ENCODE assay signal across 1 cellular context in genomic region chr10:72691470-72692056, GRCh38.
A peak's percentile ranks its signal among the peaks of the same experiment; 100 is the strongest.
TF ChIP-seq lines count a peak whose summit lies in the region.

No MANE protein-coding gene starts in this region.

TF ChIP-seq in K562, 482 proteins besides CTCF, POLR2A, EP300 and RAD21 (continued from another document and continues in another):
- TF ChIP-seq MLX (CRISPR knock-in tag; conservative IDR thresholded peaks at IDR 0.05), result no peak
- TF ChIP-seq HDAC8 (tag; IDR thresholded peaks at IDR 0.05), result no peak
- no peak for TF ChIP-seq STAG1 (CRISPR knock-in tag; IDR thresholded peaks at IDR 0.05; ENCODE audit: borderline replicate concordance)
- TF ChIP-seq POLR3G (IDR thresholded peaks at IDR 0.05; ENCODE audit: extremely low read depth, insufficient read length, insufficient replicate concordance), result no peak
- no peak for TF ChIP-seq PRMT5 (CRISPR knock-in tag; IDR thresholded peaks at IDR 0.05)
- TF ChIP-seq CREM (IDR thresholded peaks at IDR 0.05; ENCODE audit: low read depth), result peak; percentile 37; the same call in 1 of the 2 replicates
- no peak for TF ChIP-seq NR0B1 (IDR thresholded peaks at IDR 0.05; ENCODE audit: partially characterized antibody)
- no peak for TF ChIP-seq BRF1 (IDR thresholded peaks at IDR 0.05; ENCODE audit: borderline replicate concordance, extremely low read depth, insufficient read length)
- TF ChIP-seq GATAD2B (IDR thresholded peaks at IDR 0.05; ENCODE audit: borderline replicate concordance), result no peak
- TF ChIP-seq ZSCAN32 (CRISPR knock-in tag; IDR thresholded peaks at IDR 0.05), result no peak
- 0 out of 2 replicates have a peak, but pooled peaks have one; percentile 40 for TF ChIP-seq NFATC3 (IDR thresholded peaks at IDR 0.05)
- no peak for TF ChIP-seq SMARCE1 (IDR thresholded peaks at IDR 0.05)
- no peak for TF ChIP-seq HDAC6 (IDR thresholded peaks at IDR 0.05; ENCODE audit: low read depth, low read length)
- TF ChIP-seq RBM39 (optimal IDR thresholded peaks at IDR 0.05; ENCODE audit: low read depth, low read length), result no peak
- no peak for TF ChIP-seq TAF9B (IDR thresholded peaks at IDR 0.05; ENCODE audit: partially characterized antibody)
- no peak for TF ChIP-seq CHD7 (IDR thresholded peaks at IDR 0.05; ENCODE audit: low read depth, low read length)
- TF ChIP-seq TFE3 (CRISPR knock-in tag; IDR thresholded peaks at IDR 0.05), result no peak
- TF ChIP-seq ZNF766 (CRISPR knock-in tag; conservative IDR thresholded peaks at IDR 0.05), result no peak
- no peak for TF ChIP-seq ZNF764 (CRISPR knock-in tag; IDR thresholded peaks at IDR 0.05; ENCODE audit: low read depth)
- no peak for TF ChIP-seq ZC3H11A (IDR thresholded peaks at IDR 0.05; ENCODE audit: low read depth, low read length)
- peak; percentile 53 for TF ChIP-seq MEIS2 (IDR thresholded peaks at IDR 0.05; ENCODE audit: partially characterized antibody)
- no peak for TF ChIP-seq GABPB1 (CRISPR knock-in tag; IDR thresholded peaks at IDR 0.05)
- no peak for TF ChIP-seq ZNF165 (CRISPR knock-in tag; IDR thresholded peaks at IDR 0.05; ENCODE audit: borderline replicate concordance)
- 0 out of 2 replicates have a peak, but pooled peaks have one; percentile 29 for TF ChIP-seq ETV1 (tag; conservative IDR thresholded peaks at IDR 0.05; ENCODE audit: low read depth)
- TF ChIP-seq PHB2 (IDR thresholded peaks at IDR 0.05; ENCODE audit: low read depth), result no peak
- TF ChIP-seq CBX8 (IDR thresholded peaks at IDR 0.05; ENCODE audit: borderline replicate concordance, extremely low read depth, low read depth, low read length, poor library complexity, severe bottlenecking), result no peak
- no peak for TF ChIP-seq STAT5A (IDR thresholded peaks at IDR 0.05; ENCODE audit: borderline replicate concordance, low read length)
- TF ChIP-seq SAP30 (IDR thresholded peaks at IDR 0.05; ENCODE audit: borderline replicate concordance, insufficient read depth, low read depth, low read length, poor library complexity, severe bottlenecking), result no peak
- peak; percentile 44; the same call in 1 of the 2 replicates for TF ChIP-seq DPF2 (IDR thresholded peaks at IDR 0.05)
- TF ChIP-seq NR3C1 (CRISPR knock-in tag; IDR thresholded peaks at IDR 0.05), result no peak
- no peak for TF ChIP-seq ATF6 (CRISPR knock-in tag; IDR thresholded peaks at IDR 0.05)
- no peak for TF ChIP-seq TRIM24 (IDR thresholded peaks at IDR 0.05)
- no peak for TF ChIP-seq RNF2 (IDR thresholded peaks at IDR 0.05)
- TF ChIP-seq ASH1L (IDR thresholded peaks at IDR 0.05; ENCODE audit: borderline replicate concordance, low read depth, partially characterized antibody), result no peak
- no peak for TF ChIP-seq TOE1 (IDR thresholded peaks at IDR 0.05; ENCODE audit: borderline replicate concordance)
- no peak for TF ChIP-seq TOE1 (CRISPR knock-in tag; IDR thresholded peaks at IDR 0.05; ENCODE audit: borderline replicate concordance, low read depth)
- TF ChIP-seq STAT5B (CRISPR knock-in tag; IDR thresholded peaks at IDR 0.05), result no peak
- no peak for TF ChIP-seq HDGF (IDR thresholded peaks at IDR 0.05)
- TF ChIP-seq ZNF589 (CRISPR knock-in tag; IDR thresholded peaks at IDR 0.05; ENCODE audit: low read depth), result no peak
- no peak for TF ChIP-seq HIVEP1 (CRISPR knock-in tag; IDR thresholded peaks at IDR 0.05)
- TF ChIP-seq ZBTB8A (IDR thresholded peaks at IDR 0.05; ENCODE audit: partially characterized antibody), result no peak
- no peak for TF ChIP-seq POLR3A (IDR thresholded peaks at IDR 0.05; ENCODE audit: borderline replicate concordance, extremely low read depth, insufficient read depth, insufficient read length)
- no peak for TF ChIP-seq TAF15 (IDR thresholded peaks at IDR 0.05; ENCODE audit: low read depth, low read length)
- peak; percentile 42; the same call in 1 of the 2 replicates for TF ChIP-seq ZNF609 (CRISPR knock-in tag; IDR thresholded peaks at IDR 0.05; ENCODE audit: borderline replicate concordance)
- no peak for TF ChIP-seq TCF7 (IDR thresholded peaks at IDR 0.05; ENCODE audit: borderline replicate concordance)
- no peak for TF ChIP-seq U2AF1 (optimal IDR thresholded peaks at IDR 0.05; ENCODE audit: low read depth, low read length)
